17 cellular contexts compared by ENCODE assay signal in genomic region chr20:25452333-25452732, GRCh38.
"Had no signal": no experiment of that assay in that cellular context is flagged by ENCODE, and none has a peak within 500 bp of the region (broad histone marks: within the 10 kb centered on the region; RNA-seq: fewer than 3 reads in every experiment).

No MANE protein-coding gene starts in this region.

- H3K27me3 ChIP-seq: adrenal gland had no signal

- DNase-seq: activated CD4-positive, alpha-beta T cell treated with anti-CD3 and anti-CD28 coated beads for 36 hours; activated CD4-positive, alpha-beta T cell treated with anti-CD3 and anti-CD28 coated beads, Interleukin-2, amount 10 ng/mL, durations not matched to agents 7 days and 5 days; activated CD4-positive, alpha-beta T cell treated with anti-CD3 and anti-CD28 coated beads, Interleukin-2, amount 50 U/mL, for 48 hours; activated CD8-positive, alpha-beta T cell treated with anti-CD3 and anti-CD28 coated beads, Interleukin-2, amount 10 ng/mL, durations not matched to agents 7 days and 5 days; activated gamma-delta T cell treated with Interleukin-2 at 50 U/mL for 16 hours; activated naive CD4-positive, alpha-beta T cell treated with anti-CD3 and anti-CD28 coated beads for 36 hours; activated T-cell treated with anti-CD3 and anti-CD28 coated beads, Interleukin-2, amount 50 U/mL, for 24 hours; adrenal gland; NCI-H187; NCI-H2029 treated with DMSO at 0.1 percent for 48 hours; NCI-H2107; NCI-H2171; NCI-H510A; NCI-H748 treated with DMSO at 0.1 percent for 48 hours; NK-92 treated with Interleukin-12 subunit alpha and Interleukin-12 subunit beta, amount 100 ng/mL, for 24 hours; PC-9 had no signal

- H3K9me3 ChIP-seq: adrenal gland had no signal

- H3K4me3 ChIP-seq: adrenal gland, K562, PC-9 had no signal

- H3K27ac ChIP-seq: adrenal gland, PC-9 had no signal

- H3K4me1 ChIP-seq: adrenal gland had no signal
